Comparison of ENCODE assay signal across 1 cellular context in genomic region chr1:151944110-151944858, GRCh38.
TF ChIP-seq lines count a peak whose summit lies in the region.

No MANE protein-coding gene starts in this region.

TF ChIP-seq in H1, 55 proteins besides CTCF, POLR2A, EP300 and RAD21:
- TF ChIP-seq TEAD4 (IDR thresholded peaks at IDR 0.05; ENCODE audit: low read depth, low read length), result no peak
- TF ChIP-seq SIX5 (IDR thresholded peaks at IDR 0.05; ENCODE audit: low read depth, low read length), result no peak
- no peak for TF ChIP-seq EGR1 (IDR thresholded peaks at IDR 0.05; ENCODE audit: borderline replicate concordance, low read depth, low read length)
- TF ChIP-seq HDAC6 (IDR thresholded peaks at IDR 0.05; ENCODE audit: low read depth, low read length), result no peak
- TF ChIP-seq NANOG (IDR thresholded peaks at IDR 0.05; ENCODE audit: insufficient read depth, low read depth, low read length, poor library complexity, severe bottlenecking), result no peak
- TF ChIP-seq SRF (IDR thresholded peaks at IDR 0.05; ENCODE audit: low read depth, low read length), result no peak
- no peak for TF ChIP-seq HDAC2 (IDR thresholded peaks at IDR 0.05; ENCODE audit: borderline replicate concordance in 1 of 2, low read depth in 2 of 2, low read length in 2 of 2)
- no peak for TF ChIP-seq E2F6 (IDR thresholded peaks at IDR 0.05)
- no peak for TF ChIP-seq TBP (IDR thresholded peaks at IDR 0.05; ENCODE audit: low read depth, low read length)
- no peak for TF ChIP-seq JUND (IDR thresholded peaks at IDR 0.05; ENCODE audit: low read length)
- TF ChIP-seq RFX5 (IDR thresholded peaks at IDR 0.05; ENCODE audit: borderline replicate concordance, low read depth, low read length), result no peak
- no peak for TF ChIP-seq BRCA1 (IDR thresholded peaks at IDR 0.05; ENCODE audit: low read depth, low read length)
- no peak for TF ChIP-seq KDM4A (IDR thresholded peaks at IDR 0.05; ENCODE audit: low read depth, low read length, severe bottlenecking)
- TF ChIP-seq CEBPB (IDR thresholded peaks at IDR 0.05; ENCODE audit: low read depth, low read length), result no peak
